In the genomic region with DNA sequence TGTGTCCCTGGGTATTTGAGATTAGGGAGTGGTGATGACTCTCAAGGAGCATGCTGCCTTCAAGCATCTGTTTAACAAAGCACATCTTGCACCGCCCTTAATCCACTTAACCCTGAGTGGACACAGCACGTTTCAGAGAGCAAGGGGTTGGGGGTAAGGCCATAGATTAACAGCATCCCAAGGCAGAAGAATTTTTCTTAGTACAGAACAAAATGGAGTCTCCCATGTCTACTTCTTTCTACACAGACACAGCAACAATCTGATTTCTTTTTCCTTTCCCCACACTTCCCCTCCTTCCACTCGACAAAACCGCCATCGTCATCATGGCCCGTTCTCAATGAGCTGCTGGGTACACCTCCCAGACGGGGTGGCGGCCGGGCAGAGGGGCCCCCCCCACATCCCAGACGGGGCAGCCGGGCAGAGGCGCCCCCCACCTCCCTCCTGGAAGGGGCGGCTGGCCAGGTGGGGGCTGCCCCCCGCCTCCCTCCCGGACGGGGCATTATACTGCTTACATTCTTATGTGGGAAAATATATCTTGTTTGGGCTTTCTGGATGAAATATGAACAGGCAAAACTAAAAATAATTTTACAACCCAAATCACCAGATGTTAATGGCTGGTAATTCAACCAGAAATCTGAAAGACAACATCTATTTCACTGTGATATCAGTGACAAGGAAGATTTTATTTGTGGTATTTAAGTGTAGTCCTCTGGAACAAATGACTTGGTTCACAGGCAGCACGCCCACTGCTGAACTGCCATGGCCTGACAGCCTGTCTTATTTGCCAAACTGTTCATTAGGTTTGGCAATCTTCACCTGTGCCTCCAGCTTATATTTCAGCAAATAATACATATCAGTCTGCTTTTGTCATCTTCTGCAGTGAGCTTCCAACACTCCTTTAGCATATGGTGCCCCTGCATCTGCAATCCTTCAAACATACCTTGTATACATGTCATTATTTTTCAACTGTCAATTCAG, we compare ENCODE assay signal across 4 cellular contexts. TPM values are rescaled to one million over a fixed set of nuclear protein-coding genes. Genes with fewer than 3 reads are reported as not detected.
"Had no signal": no experiment of that assay in that cellular context is flagged by ENCODE, and none has a peak within 500 bp of the region (broad histone marks: within the 10 kb centered on the region; RNA-seq: fewer than 3 reads in every experiment).

No MANE protein-coding gene starts in this region.

RNA-seq across cellular contexts. Expression of gene SYNPO2L, which starts 59.6 kb away (rescaled TPM):
- total RNA-seq: esophagus muscularis mucosa, sigmoid colon, stomach, suprapubic skin had no signal
